ENCODE assay signal across 20 cellular contexts in the genomic region with DNA sequence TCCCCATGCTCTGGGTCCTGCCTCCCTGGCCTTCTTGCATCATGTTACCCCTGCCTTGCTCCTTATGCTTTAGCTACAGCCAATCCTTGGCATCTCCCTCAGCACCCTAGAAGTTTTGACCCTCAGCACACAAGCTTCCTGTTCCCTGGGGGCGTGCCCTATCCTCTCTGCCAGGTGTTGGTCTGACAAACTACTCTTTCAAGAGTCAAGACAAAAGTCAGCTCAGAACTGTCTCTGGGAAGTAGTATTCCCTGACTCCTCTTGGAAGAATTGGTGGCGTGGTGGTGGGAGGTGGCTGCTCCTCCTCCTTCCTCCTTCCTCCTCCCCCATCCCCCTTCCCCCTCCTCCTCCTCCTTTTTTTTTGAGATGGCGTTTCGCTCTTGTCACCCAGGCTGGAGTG. TPM values are rescaled to one million over a fixed set of nuclear protein-coding genes. Genes with fewer than 3 reads are reported as not detected.
DNase-seq lines count a peak whose midpoint lies in the region; ATAC-seq and TF ChIP-seq lines count a peak whose summit lies in the region.
"Had no signal": no experiment of that assay in that cellular context is flagged by ENCODE, and none has a peak within 500 bp of the region (broad histone marks: within the 10 kb centered on the region; RNA-seq: fewer than 3 reads in every experiment).

No MANE protein-coding gene starts in this region.

- CTCF ChIA-PET in CD4-positive, alpha-beta memory T cell (lab: Charles Lee; ENCODE audit: partially characterized antibody) = interaction anchor here (1.1 to 18.6 kb wide), 4 partner anchors 12 to 131 kb away, joined by 3 to 462 read pairs (median 178); a partner anchor contains a TSS

- no peak for TF ChIP-seq CTCF in C4-2B (conservative IDR thresholded peaks at IDR 0.05)

- POLR2A ChIA-PET in CD4-positive, alpha-beta memory T cell (lab: Charles Lee; ENCODE audit: partially characterized antibody) = interaction anchor here (0.7 to 20.8 kb wide), 5 partner anchors 9 to 108 kb away, joined by 3 to 1740 read pairs (median 4); a partner anchor contains a TSS

- no peaks in the 10 kb centered on the region for H3K27me3 ChIP-seq in CD4-positive, alpha-beta memory T cell (ENCODE audit: insufficient read depth, low read length)

- no peak for ATAC-seq in GM18511 (IDR thresholded peaks at IDR 0.05; ENCODE audit: unreplicated experiment)

- peak overlapping the region in 1 of 8 donors; percentile 48 for H3K4me3 Mint-ChIP-seq in CD4-positive, alpha-beta memory T cell
- H3K4me3 Mint-ChIP-seq: CD8-positive, alpha-beta memory T cell had no signal

- H3K4me3 ChIP-seq in CD4-positive, alpha-beta memory T cell (ENCODE audit: low read length in 2 of 2) = no peak overlapping the region

- intact Hi-C loops in CD4-positive, alpha-beta memory T cell (cut with micrococcal nuclease) = no loop called here

- H3K36me3 Mint-ChIP-seq in CD4-positive, alpha-beta memory T cell = peaks cover 3 to 5% of the 10 kb centered on the region in 2 donors

- H3K9me3 ChIP-seq in CD4-positive, alpha-beta memory T cell (ENCODE audit: control insufficient read depth in 1 of 2, low read length in 2 of 2) = no peaks in the 10 kb centered on the region

- H3K27ac Mint-ChIP-seq in CD4-positive, alpha-beta memory T cell = peak overlapping the region in 4 of 7 donors; percentile 10 to 85 (median 53)

- H3K36me3 ChIP-seq in CD4-positive, alpha-beta memory T cell (ENCODE audit: insufficient read depth, low read length) = no peaks in the 10 kb centered on the region

- H3K4me1 Mint-ChIP-seq in CD4-positive, alpha-beta memory T cell = peaks cover 12 to 31% (median 26%) of the 10 kb centered on the region in 4 donors

- H3K4me1 ChIP-seq in CD4-positive, alpha-beta memory T cell (ENCODE audit: insufficient read depth, low read length) = peaks cover 18% of the 10 kb centered on the region

- H3K27me3 Mint-ChIP-seq in CD4-positive, alpha-beta memory T cell = no peaks in the 10 kb centered on the region

- H3K27ac ChIP-seq in C4-2B = peak overlapping the region; percentile 84
- no peak overlapping the region for H3K27ac ChIP-seq in CD4-positive, alpha-beta memory T cell (ENCODE audit: low read depth, low read length)
- H3K27ac ChIP-seq: HL-60 had no signal

- H3K9me3 Mint-ChIP-seq in CD4-positive, alpha-beta memory T cell = peaks cover 0 to 2% (median 0%) of the 10 kb centered on the region in 8 donors

- no peak for DNase-seq in CD4-positive, alpha-beta memory T cell
- DNase-seq in NCI-H69 (lab: John Stamatoyannopoulos, UW) (peak; percentile 21), left kidney (ENCODE audit: low read depth, low spot score) (peak; percentile 15), NCI-H1436 (lab: John Stamatoyannopoulos, UW) (no peak), iPS-NIHi11 (ENCODE audit: low spot score) (no peak), OCI-M1 (lab: John Stamatoyannopoulos, UW) (no peak)
- DNase-seq: Calu3; CD8-positive, alpha-beta memory T cell; DMS153; GF-D8; KG1; NCI-H1105; NCI-H2029 treated with DMSO at 0.1 percent for 48 hours; NCI-H226; NCI-H524; NCI-H82; Right ventricle myocardium superior had no signal

RNA-seq across cellular contexts. Expression of a gene that starts 41.0 kb away (rescaled TPM):
- 10 to 100 TPM; 56.1 to 61.3 TPM for total RNA-seq in CD4-positive, alpha-beta memory T cell
- 10 to 100 TPM; 53.4 to 61.9 TPM for polyA plus RNA-seq in CD4-positive, alpha-beta memory T cell

Comparison
In these comparisons a context has a peak if more than half of its experiments do, and no peak if none do; other contexts are left out.
1. DNase-seq: peak in NCI-H69 (single experiment) and left kidney (single experiment); none in CD4-positive, alpha-beta memory T cell (0 of 5), NCI-H1436 (single experiment), iPS-NIHi11 (single experiment) and OCI-M1 (single experiment).